ENCODE assay signal across 22 cellular contexts in genomic region chr16:77302685-77303084, GRCh38.
DNase-seq lines count a peak whose midpoint lies in the region; ATAC-seq, FAIRE-seq and TF ChIP-seq lines count a peak whose summit lies in the region.
"Had no signal": no experiment of that assay in that cellular context is flagged by ENCODE, and none has a peak within 500 bp of the region (broad histone marks: within the 10 kb centered on the region; RNA-seq: fewer than 3 reads in every experiment).

No MANE protein-coding gene starts in this region.

- H2BK12ac ChIP-seq in H1 (ENCODE audit: low read depth, low read length): no peak overlapping the region

- H3K4me1 ChIP-seq in BLaER1 treated with 17β-estradiol and CSF1 and Interleukin-3, amounts not matched to agents 10 nM and 100 nM: peaks cover 24 to 66% (median 50%) of the 10 kb centered on the region in 10 experiments
- H3K4me1 ChIP-seq in H1 (replicated peaks in 1 of 4; ENCODE audit: control insufficient read depth in 3 of 4, insufficient read depth in 4 of 4, low read length in 3 of 4): no peaks in the 10 kb centered on the region
- H3K4me1 ChIP-seq in hepatocyte (ENCODE audit: insufficient read depth): peaks cover 23% of the 10 kb centered on the region
- no peaks in the 10 kb centered on the region for H3K4me1 ChIP-seq in neural progenitor cell

- no peak for TF ChIP-seq CTCF in H1 (IDR thresholded peaks at IDR 0.05; ENCODE audit: control extremely low read depth in 1 of 3, insufficient read depth in 1 of 3, low read depth in 1 of 3, low read length in 3 of 3)
- TF ChIP-seq CTCF in natural killer cell (IDR thresholded peaks at IDR 0.05): no peak
- TF ChIP-seq CTCF in hepatocyte (IDR thresholded peaks at IDR 0.05; ENCODE audit: poor library complexity): no peak
- no peak for TF ChIP-seq CTCF in neural progenitor cell (IDR thresholded peaks at IDR 0.05)

- TF ChIP-seq EP300 in H1 (IDR thresholded peaks at IDR 0.05; ENCODE audit: borderline replicate concordance in 1 of 2, low read depth in 2 of 2, low read length in 2 of 2): no peak

- H4K20me1 ChIP-seq in BLaER1 treated with 17β-estradiol and CSF1 and Interleukin-3, amounts not matched to agents 10 nM and 100 nM: no peaks in the 10 kb centered on the region
- H4K20me1 ChIP-seq in H1 (replicated peaks in 1 of 2; ENCODE audit: control insufficient read depth in 1 of 2, insufficient read depth in 2 of 2, low read length in 2 of 2): no peaks in the 10 kb centered on the region
- H4K20me1 ChIP-seq in hepatocyte (ENCODE audit: insufficient read depth, poor library complexity, severe bottlenecking): no peaks in the 10 kb centered on the region
- no peaks in the 10 kb centered on the region for H4K20me1 ChIP-seq in neural progenitor cell (ENCODE audit: low read depth)

- H2BK15ac ChIP-seq in H1 (ENCODE audit: low read length): no peak overlapping the region

- H3K27me3 ChIP-seq in BLaER1 treated with 17β-estradiol and CSF1 and Interleukin-3, amounts not matched to agents 10 nM and 100 nM: no peaks in the 10 kb centered on the region
- H3K27me3 ChIP-seq in H1 (replicated peaks in 1 of 4; ENCODE audit: control insufficient read depth in 3 of 4, extremely low read depth in 1 of 4, insufficient read depth in 3 of 4, low read length in 3 of 4) (peaks cover 0 to 1% (median 0%) of the 10 kb centered on the region in 4 experiments; a peak in 1 of 7 replicates), hepatocyte (no peaks in the 10 kb centered on the region), neural progenitor cell (no peaks in the 10 kb centered on the region)

- no peak for TF ChIP-seq POLR2A in H1 (IDR thresholded peaks at IDR 0.05; ENCODE audit: control extremely low read depth in 1 of 2, low read depth in 2 of 2, low read length in 2 of 2)

- H3K36me3 Mint-ChIP-seq in natural killer cell (no peaks in the 10 kb centered on the region), neural progenitor cell (no peaks in the 10 kb centered on the region)
- H3K36me3 Mint-ChIP-seq: CD4-positive, CD25-positive, alpha-beta regulatory T cell; CD8-positive, alpha-beta memory T cell; IgD-negative memory B cell had no signal

- no peak overlapping the region for H3K4me3 ChIP-seq in BLaER1 treated with 17β-estradiol and CSF1 and Interleukin-3, amounts not matched to agents 10 nM and 100 nM
- no peak overlapping the region for H3K4me3 ChIP-seq in H1 (ENCODE audit: extremely low read depth in 1 of 4, insufficient read depth in 2 of 4, low read depth in 3 of 4, low read length in 4 of 4)
- no peak overlapping the region for H3K4me3 ChIP-seq in hepatocyte
- no peak overlapping the region for H3K4me3 ChIP-seq in neural progenitor cell

- H3K9me3 ChIP-seq in BLaER1 treated with 17β-estradiol and CSF1 and Interleukin-3, amounts not matched to agents 10 nM and 100 nM (replicated peaks in 1 of 11): no peaks in the 10 kb centered on the region; a peak in 1 of 22 replicates
- H3K9me3 ChIP-seq in H1 (ENCODE audit: insufficient read depth in 2 of 2, low read depth in 1 of 2, low read length in 1 of 2) (no peaks in the 10 kb centered on the region), hepatocyte (ENCODE audit: low read depth) (no peaks in the 10 kb centered on the region), neural progenitor cell (ENCODE audit: low read depth) (no peaks in the 10 kb centered on the region)

- H3K14ac ChIP-seq in H1 (ENCODE audit: insufficient read length): no peak overlapping the region

- H2BK20ac ChIP-seq in H1 (ENCODE audit: low read length): no peak overlapping the region

- H3K79me1 ChIP-seq in H1 (ENCODE audit: low read depth, low read length): no peaks in the 10 kb centered on the region

- peak; percentile 32 for FAIRE-seq in H1 (lab: Jason Lieb, UNC)
- FAIRE-seq: G401.6, GM12892, HepG2 had no signal

- H4K8ac ChIP-seq in H1 (ENCODE audit: extremely low read depth, insufficient read depth, low read length): no peak overlapping the region

- H3K27me3 Mint-ChIP-seq in natural killer cell (ENCODE audit: low read depth in 2 of 2) (peaks cover 0 to 4% of the 10 kb centered on the region in 2 donors), neural progenitor cell (ENCODE audit: insufficient read depth, low read depth) (peaks cover 3% of the 10 kb centered on the region)
- H3K27me3 Mint-ChIP-seq: CD4-positive, CD25-positive, alpha-beta regulatory T cell had no signal

- intact Hi-C loops in natural killer cell (cut with micrococcal nuclease): no loop called here

- H3K27ac Mint-ChIP-seq in natural killer cell (peak overlapping the region; percentile 81 to 84), neural progenitor cell (no peak overlapping the region)
- H3K27ac Mint-ChIP-seq: CD4-positive, CD25-positive, alpha-beta regulatory T cell; IgD-negative memory B cell had no signal

- no peak overlapping the region for H3K56ac ChIP-seq in H1 (replicated peaks; ENCODE audit: insufficient read length, low read depth, low read length)

- no peaks in the 10 kb centered on the region for H3K23me2 ChIP-seq in H1 (ENCODE audit: low read depth, low read length)

- CTCF ChIA-PET in H1 (lab: Charles Lee; ENCODE audit: partially characterized antibody): no interaction called here

- H3K23ac ChIP-seq in H1 (ENCODE audit: insufficient read length): no peak overlapping the region

- no peaks in the 10 kb centered on the region for H3F3A ChIP-seq in neural progenitor cell (ENCODE audit: low read depth)

- no peak overlapping the region for H3K9ac ChIP-seq in BLaER1 treated with 17β-estradiol and CSF1 and Interleukin-3, amounts not matched to agents 10 nM and 100 nM
- H3K9ac ChIP-seq in H1 (replicated peaks in 1 of 4; ENCODE audit: extremely low read depth in 1 of 4, low read depth in 3 of 4, low read length in 3 of 4): no peak overlapping the region
- no peak overlapping the region for H3K9ac ChIP-seq in neural progenitor cell

- 94% methylated on average over 1 of the region's 1 CpG; no CpG with 5 or more reads in 1 of the 2 experiments for WGBS in H1 (ENCODE audit: extremely low coverage in 1 of 2, insufficient coverage in 1 of 2, insufficient read length in 1 of 2, insufficient replicate concordance in 2 of 2, low coverage in 1 of 2, low lambda C conversion rate in 2 of 2, missing lambda C conversion rate in 1 of 2), 2 experiments
- 96% methylated on average over 1 of the region's 1 CpG for whole genome bisulfite sequencing in hepatocyte (ENCODE audit: low lambda C conversion rate, missing lambda C conversion rate)

- POLR2A ChIA-PET in H1 (lab: Charles Lee; ENCODE audit: partially characterized antibody): no interaction called here

- DNase-seq in H1 (ENCODE audit: low read depth in 1 of 2, low spot score in 2 of 2) (no peak), natural killer cell (no peak), pons (ENCODE audit: low spot score) (peak; percentile 31), hepatocyte (ENCODE audit: low spot score) (no peak), GDM1 (lab: John Stamatoyannopoulos, UW) (no peak), neural progenitor cell (ENCODE audit: low spot score) (no peak)
- DNase-seq: 8988T; C1 segment of cervical spinal cord; CD4-positive, CD25-positive, alpha-beta regulatory T cell; CD8-positive, alpha-beta memory T cell; COR-L47; DMS 273 treated with DMSO at 0.1 percent for 48 hours; DMS53; GOT3; H9; KBM-7 had no signal

- no peak for TF ChIP-seq RAD21 in H1 (IDR thresholded peaks at IDR 0.05 in 1 of 2, conservative IDR thresholded peaks at IDR 0.05 in 1 of 2; ENCODE audit: low read depth in 2 of 2, low read length in 2 of 2)

- no peaks in the 10 kb centered on the region for H3K9me2 ChIP-seq in hepatocyte (replicated peaks; ENCODE audit: insufficient read depth)

- H3K9me3 Mint-ChIP-seq in natural killer cell (no peaks in the 10 kb centered on the region), neural progenitor cell (no peaks in the 10 kb centered on the region)
- H3K9me3 Mint-ChIP-seq: CD4-positive, CD25-positive, alpha-beta regulatory T cell; CD8-positive, alpha-beta memory T cell; H9; IgD-negative memory B cell had no signal

- H2AFZ ChIP-seq in H1 (ENCODE audit: low read length) (no peak overlapping the region), hepatocyte (no peak overlapping the region), neural progenitor cell (replicated peaks) (no peak overlapping the region)

- peaks cover 39 to 56% of the 10 kb centered on the region in 2 donors for H3K4me1 Mint-ChIP-seq in natural killer cell
- H3K4me1 Mint-ChIP-seq in neural progenitor cell: peaks cover 21% of the 10 kb centered on the region
- H3K4me1 Mint-ChIP-seq: CD8-positive, alpha-beta memory T cell; H9 had no signal

- no peaks in the 10 kb centered on the region for H3K36me3 ChIP-seq in BLaER1 treated with 17β-estradiol and CSF1 and Interleukin-3, amounts not matched to agents 10 nM and 100 nM
- H3K36me3 ChIP-seq in H1 (ENCODE audit: control insufficient read depth in 2 of 4, insufficient read depth in 4 of 4, low read length in 3 of 4) (no peaks in the 10 kb centered on the region), hepatocyte (replicated peaks; ENCODE audit: insufficient read depth, low read depth) (no peaks in the 10 kb centered on the region), neural progenitor cell (no peaks in the 10 kb centered on the region)

- H4K5ac ChIP-seq in H1 (ENCODE audit: insufficient read length, low read depth, low read length): no peak overlapping the region

- no peak overlapping the region for H2AK5ac ChIP-seq in H1 (ENCODE audit: low read depth, low read length)

- H3K4me3 Mint-ChIP-seq in natural killer cell: peak overlapping the region; percentile 73
- no peak overlapping the region for H3K4me3 Mint-ChIP-seq in neural progenitor cell
- H3K4me3 Mint-ChIP-seq: CD4-positive, CD25-positive, alpha-beta regulatory T cell; CD8-positive, alpha-beta memory T cell; H9; IgD-negative memory B cell had no signal

- H4K91ac ChIP-seq in H1 (replicated peaks; ENCODE audit: insufficient read length, low read length): no peak overlapping the region

- H3K18ac ChIP-seq in H1 (ENCODE audit: extremely low read depth, low read length): no peak overlapping the region

- H2BK120ac ChIP-seq in H1 (replicated peaks; ENCODE audit: low read depth, low read length): no peak overlapping the region

- no peak overlapping the region; a peak in 1 of 22 replicates for H3K27ac ChIP-seq in BLaER1 treated with 17β-estradiol and CSF1 and Interleukin-3, amounts not matched to agents 10 nM and 100 nM
- H3K27ac ChIP-seq in H1 (ENCODE audit: low read depth, low read length) (no peak overlapping the region), hepatocyte (no peak overlapping the region), neural progenitor cell (no peak overlapping the region)

- peak overlapping the region in 7 of 11 experiments; percentile 7 to 39 (median 32); a peak in 12 of 22 replicates for H3K4me2 ChIP-seq in BLaER1 treated with 17β-estradiol and CSF1 and Interleukin-3, amounts not matched to agents 10 nM and 100 nM
- H3K4me2 ChIP-seq in H1 (ENCODE audit: insufficient read depth in 1 of 2, low read depth in 2 of 2, low read length in 2 of 2) (no peak overlapping the region), hepatocyte (no peak overlapping the region), neural progenitor cell (no peak overlapping the region)

- no peak overlapping the region for H3K4ac ChIP-seq in H1 (replicated peaks; ENCODE audit: insufficient read length, low read depth, low read length)

- ATAC-seq in natural killer cell (peak; percentile 52 to 82 (median 63)), HG02763 (IDR thresholded peaks at IDR 0.05; ENCODE audit: unreplicated experiment) (no peak)
- ATAC-seq: HepG2 had no signal

- H2BK5ac ChIP-seq in H1 (ENCODE audit: low read depth, low read length): no peak overlapping the region

- H3K79me2 ChIP-seq in H1 (ENCODE audit: control insufficient read depth in 1 of 2, insufficient read depth in 2 of 2, low read length in 2 of 2) (no peaks in the 10 kb centered on the region), hepatocyte (no peaks in the 10 kb centered on the region), neural progenitor cell (ENCODE audit: low read depth) (no peaks in the 10 kb centered on the region)

Comparison
In these comparisons a context has a peak if more than half of its experiments do, and no peak if none do; other contexts are left out.
1. H3K4me2 ChIP-seq: peak in BLaER1 treated with 17β-estradiol and CSF1 and Interleukin-3, amounts not matched to agents 10 nM and 100 nM (7 of 11); none in H1 (0 of 2), hepatocyte (single experiment) and neural progenitor cell (single experiment).